ENCODE assay signal across 20 cellular contexts in the genomic region with DNA sequence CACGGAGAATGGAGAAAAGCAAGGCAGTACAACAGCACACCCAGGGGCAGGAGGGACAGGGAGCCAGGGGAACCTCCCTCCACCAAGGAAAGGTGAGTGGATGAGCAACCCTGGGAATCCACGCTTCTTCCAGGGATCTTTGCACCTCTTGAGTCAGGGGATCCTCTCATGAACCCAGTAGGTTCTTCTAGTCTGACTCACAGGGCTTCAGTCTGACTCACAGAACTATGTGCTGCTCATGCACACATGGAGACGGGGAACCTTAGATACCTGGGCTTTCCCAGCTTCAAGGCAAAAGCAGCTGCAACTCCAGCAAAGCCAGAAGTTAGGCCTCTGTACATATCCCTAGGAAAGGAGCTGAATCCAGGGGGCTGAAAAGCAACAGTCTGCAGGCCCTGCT.
A peak's percentile ranks its signal among the peaks of the same experiment; 100 is the strongest.
DNase-seq lines count a peak whose midpoint lies in the region; ATAC-seq, FAIRE-seq and TF ChIP-seq lines count a peak whose summit lies in the region.
"Had no signal": no experiment of that assay in that cellular context is flagged by ENCODE, and none has a peak within 500 bp of the region (broad histone marks: within the 10 kb centered on the region; RNA-seq: fewer than 3 reads in every experiment).

No MANE protein-coding gene starts in this region.

- no peak overlapping the region for H3K4me2 ChIP-seq in trophoblast cell (ENCODE audit: low read length)

- no peak overlapping the region for H3K23ac ChIP-seq in trophoblast cell (ENCODE audit: low read length)

- TF ChIP-seq CTCF in thyroid gland (IDR thresholded peaks at IDR 0.05): no peak

- H3K36me3 ChIP-seq in trophoblast cell (ENCODE audit: control insufficient read depth in 1 of 2, insufficient read depth in 2 of 2, low read length in 2 of 2) (no peaks in the 10 kb centered on the region), thyroid gland (no peaks in the 10 kb centered on the region)
- H3K36me3 ChIP-seq: esophagus muscularis mucosa, SJSA1, WERI-Rb-1 had no signal

- H3K9me3 ChIP-seq in trophoblast cell (ENCODE audit: insufficient read depth, low read depth, low read length) (no peaks in the 10 kb centered on the region), thyroid gland (no peaks in the 10 kb centered on the region)
- H3K9me3 ChIP-seq: esophagus muscularis mucosa, SJSA1 had no signal

- H3K4ac ChIP-seq in trophoblast cell (ENCODE audit: low read depth, low read length): no peak overlapping the region

- H3K9ac ChIP-seq in trophoblast cell (ENCODE audit: low read length): no peak overlapping the region

- H4K12ac ChIP-seq in trophoblast cell (ENCODE audit: low read depth, low read length): no peak overlapping the region

- H3K27ac ChIP-seq in trophoblast cell (ENCODE audit: low read depth, low read length) (no peak overlapping the region), thyroid gland (no peak overlapping the region)
- H3K27ac ChIP-seq: esophagus muscularis mucosa, SJSA1, WERI-Rb-1 had no signal

- H4K91ac ChIP-seq in trophoblast cell (ENCODE audit: low read depth, low read length): no peak overlapping the region

- H3K4me3 ChIP-seq in trophoblast cell (ENCODE audit: low read depth, low read length): no peak overlapping the region
- H3K4me3 ChIP-seq in thyroid gland (replicated peaks in 1 of 3): no peak overlapping the region
- H3K4me3 ChIP-seq: esophagus muscularis mucosa, SJSA1 had no signal

- no CpG with 5 or more reads among the region's 3 CpGs for WGBS in trophoblast cell (ENCODE audit: extremely low coverage, insufficient coverage, insufficient read length)
- 80 to 87% methylated on average over 3 of the region's 3 CpGs for WGBS in thyroid gland, 2 donors

- ATAC-seq in esophagus mucosa: peak; percentile 66
- ATAC-seq: CD8-positive, alpha-beta T cell had no signal

- H2BK5ac ChIP-seq in trophoblast cell (ENCODE audit: low read depth, low read length, poor library complexity): no peak overlapping the region

- no peak overlapping the region for H2BK12ac ChIP-seq in trophoblast cell (ENCODE audit: low read length)

- H3K79me2 ChIP-seq in trophoblast cell (ENCODE audit: control insufficient read depth, insufficient read depth, low read length, poor library complexity): no peaks in the 10 kb centered on the region

- no peak overlapping the region for H3K14ac ChIP-seq in trophoblast cell (ENCODE audit: low read length)

- TF ChIP-seq POLR2A in H54 (IDR thresholded peaks at IDR 0.05; ENCODE audit: low read depth, low read length) (no peak), thyroid gland (IDR thresholded peaks at IDR 0.05) (no peak)

- H4K8ac ChIP-seq in trophoblast cell (ENCODE audit: low read depth, low read length): no peak overlapping the region

- H3K4me1 ChIP-seq in trophoblast cell (ENCODE audit: control insufficient read depth in 1 of 2, insufficient read depth in 2 of 2, low read length in 2 of 2): no peaks in the 10 kb centered on the region
- no peaks in the 10 kb centered on the region for H3K4me1 ChIP-seq in thyroid gland
- H3K4me1 ChIP-seq: esophagus muscularis mucosa, SJSA1 had no signal

- no peak overlapping the region for H3K18ac ChIP-seq in trophoblast cell (ENCODE audit: low read length)

- no peaks in the 10 kb centered on the region for H3K79me1 ChIP-seq in trophoblast cell (ENCODE audit: low read length)

- intact Hi-C loops in thyroid gland (cut with DNase I): no loop called here

- DNase-seq in H54 (ENCODE audit: insufficient read length, low spot score): peak; percentile 20
- DNase-seq in RCC 7860 (ENCODE audit: low spot score): peak; percentile 10
- peak; percentile 14 to 16 for DNase-seq in trophoblast cell
- no peak for DNase-seq in NCI-H146 treated with DMSO at 0.1 percent for 48 hours (lab: John Stamatoyannopoulos, UW; ENCODE audit: unreplicated experiment)
- DNase-seq in DMS114 treated with DMSO at 0.1 percent for 48 hours (lab: John Stamatoyannopoulos, UW; ENCODE audit: unreplicated experiment): no peak
- DNase-seq in thyroid gland: no peak
- DNase-seq: activated CD8-positive, alpha-beta memory T cell treated with anti-CD3 and anti-CD28 coated beads, Interleukin-2, amount 50 U/mL, for 48 hours; activated effector memory CD4-positive, alpha-beta T cell treated with Interleukin-2 at 50 U/mL for 16 hours; CD8-positive, alpha-beta T cell; DMS79; HCEC 1CT; NCI-H2107; OCI-M1; posterior cingulate gyrus; stimulated activated CD4-positive, alpha-beta T cell treated with anti-CD3 and anti-CD28 coated beads, Interleukin-2, amount 100 ng/mL, for 24 hours; stimulated activated naive CD4-positive, alpha-beta T cell; WERI-Rb-1 had no signal

- H3K27me3 ChIP-seq in trophoblast cell (ENCODE audit: insufficient read depth, low read length) (no peaks in the 10 kb centered on the region), thyroid gland (no peaks in the 10 kb centered on the region)
- H3K27me3 ChIP-seq: esophagus muscularis mucosa, SJSA1 had no signal

- H2BK120ac ChIP-seq in trophoblast cell (ENCODE audit: insufficient read depth, low read length, poor library complexity): no peak overlapping the region

- H2AFZ ChIP-seq in trophoblast cell (ENCODE audit: insufficient read depth, low read length, poor library complexity): no peak overlapping the region

- no peak overlapping the region for H2AK5ac ChIP-seq in trophoblast cell (ENCODE audit: low read length)

- FAIRE-seq in H54 (lab: Jason Lieb, UNC) (peak; percentile 33), RCC 7860 (lab: Jason Lieb, UNC) (no peak)

Comparison
In these comparisons a context has a peak if more than half of its experiments do, and no peak if none do; other contexts are left out.
1. DNase-seq: peak in H54 (single experiment), RCC 7860 (single experiment) and trophoblast cell (2 of 2); none in NCI-H146 treated with DMSO at 0.1 percent for 48 hours (single experiment), DMS114 treated with DMSO at 0.1 percent for 48 hours (single experiment) and thyroid gland (0 of 2).